ENCODE assay signal across 8 cellular contexts in genomic region chr19:40807147-40808020, GRCh38. TPM values are rescaled to one million over a fixed set of nuclear protein-coding genes. Genes with fewer than 3 reads are reported as not detected.
DNase-seq lines count a peak whose midpoint lies in the region; ATAC-seq, FAIRE-seq and TF ChIP-seq lines count a peak whose summit lies in the region.

No MANE protein-coding gene starts in this region.

- no peak for DNase-seq in heart left ventricle
- no peak for DNase-seq in cardiac septum (ENCODE audit: low spot score)
- no peak for DNase-seq in activated T-cell treated with anti-CD3 and anti-CD28 coated beads, Interleukin-2, amount 50 U/mL, for 72 hours
- peak; percentile 87 for DNase-seq in islet precursor cell
- DNase-seq in type B pancreatic cell (ENCODE audit: extremely low spot score, unreplicated experiment): no peak
- no peak for DNase-seq in NCI-H2107 (lab: John Stamatoyannopoulos, UW)
- no peak for DNase-seq in NCI-H1092 treated with DMSO at 0.1 percent for 48 hours (lab: John Stamatoyannopoulos, UW)
- DNase-seq in RCC 7860 (ENCODE audit: low spot score): no peak

- H3K27ac ChIP-seq in heart left ventricle: peak overlapping the region in 11 of 12 donors; percentile 26 to 99 (median 96)

- peaks cover 3% of the 10 kb centered on the region for H3K27me3 Mint-ChIP-seq in activated T-cell treated with anti-CD3 and anti-CD28 coated beads, Interleukin-2, amount 50 U/mL, for 72 hours (ENCODE audit: low read depth)
- no peaks in the 10 kb centered on the region for H3K27me3 Mint-ChIP-seq in type B pancreatic cell

- H3K36me3 Mint-ChIP-seq in activated T-cell treated with anti-CD3 and anti-CD28 coated beads, Interleukin-2, amount 50 U/mL, for 72 hours (ENCODE audit: insufficient read depth in 2 of 2): peaks cover 3 to 12% of the 10 kb centered on the region in 2 donors
- H3K36me3 Mint-ChIP-seq in type B pancreatic cell: peaks cover 19% of the 10 kb centered on the region

- no peak for TF ChIP-seq POLR2A in heart left ventricle (IDR thresholded peaks at IDR 0.05)

- H3K36me3 ChIP-seq in heart left ventricle: peaks cover 0 to 57% (median 28%) of the 10 kb centered on the region in 9 donors

- H3K27me3 ChIP-seq in heart left ventricle: no peaks in the 10 kb centered on the region

- H3K27ac Mint-ChIP-seq in activated T-cell treated with anti-CD3 and anti-CD28 coated beads, Interleukin-2, amount 50 U/mL, for 72 hours: peak overlapping the region; percentile 80
- peak overlapping the region; percentile 97 for H3K27ac Mint-ChIP-seq in type B pancreatic cell

- no peaks in the 10 kb centered on the region for H3K9me3 ChIP-seq in heart left ventricle

- TF ChIP-seq CTCF in heart left ventricle (IDR thresholded peaks at IDR 0.05): peak in 6 of 12 donors; percentile 1 to 19 (median 8)
- TF ChIP-seq CTCF in type B pancreatic cell (conservative IDR thresholded peaks at IDR 0.05): peak; percentile 48

- FAIRE-seq in RCC 7860 (lab: Jason Lieb, UNC): no peak

- H3K4me1 ChIP-seq in heart left ventricle: peaks cover 38 to 94% (median 80%) of the 10 kb centered on the region in 12 donors

- peaks cover 82% of the 10 kb centered on the region for H3K4me1 Mint-ChIP-seq in activated T-cell treated with anti-CD3 and anti-CD28 coated beads, Interleukin-2, amount 50 U/mL, for 72 hours (ENCODE audit: low read depth)
- H3K4me1 Mint-ChIP-seq in type B pancreatic cell (ENCODE audit: unreplicated experiment): peaks cover 61% of the 10 kb centered on the region

- 62 to 71% (median 67%) methylated on average over 16 to 18 of the region's 18 CpGs for WGBS in heart left ventricle, 4 donors

- H3K4me3 ChIP-seq in heart left ventricle: peak overlapping the region in 9 of 12 donors; percentile 1 to 38 (median 20)

- ATAC-seq in heart left ventricle: no peak
- no peak for ATAC-seq in activated T-cell treated with anti-CD3 and anti-CD28 coated beads, Interleukin-2, amount 50 U/mL, for 72 hours (replicated peaks in 1 of 2)

- H3K9me3 Mint-ChIP-seq in activated T-cell treated with anti-CD3 and anti-CD28 coated beads, Interleukin-2, amount 50 U/mL, for 72 hours: no peaks in the 10 kb centered on the region
- H3K9me3 Mint-ChIP-seq in type B pancreatic cell: no peaks in the 10 kb centered on the region

- intact Hi-C loops in heart left ventricle (cut with DNase I) (loop anchor here in 6 of 10 donors (5.0 to 10.0 kb wide), 5 partner anchors 90 to 385 kb away; partner anchors contain the start of genes COQ8B (in 2 of the 6), ITPKC (in 2 of the 6) and SERTAD1 (in 1 of the 6)), cardiac septum (cut with DNase I) (no loop called here)

- H3K4me3 Mint-ChIP-seq in activated T-cell treated with anti-CD3 and anti-CD28 coated beads, Interleukin-2, amount 50 U/mL, for 72 hours: peak overlapping the region; percentile 79 to 99
- H3K4me3 Mint-ChIP-seq in type B pancreatic cell: peak overlapping the region; percentile 86

RNA-seq across cellular contexts. Expression of gene EGLN2, which starts 8.4 kb away (rescaled TPM):
- total RNA-seq in heart left ventricle (10 to 100 TPM; 38.1 to 85.1 (median 49.2) TPM), cardiac septum (48.4 TPM), type B pancreatic cell (ENCODE audit: low replicate concordance) (83.4 and 83.8 TPM in 2 replicates)
- 10 to 100 TPM; 53.5 to 91.8 TPM for polyA plus RNA-seq in heart left ventricle
- 10 to 100 TPM; 90.5 to 91.8 TPM for total RNA-seq in activated T-cell treated with anti-CD3 and anti-CD28 coated beads, Interleukin-2, amount 50 U/mL, for 72 hours

RNA-seq across cellular contexts. Expression of gene RAB4B, which starts 29.3 kb away (rescaled TPM):
- total RNA-seq in heart left ventricle (10 to 100 TPM; 12.3 to 31.3 (median 15.0) TPM), cardiac septum (16.9 TPM), type B pancreatic cell (ENCODE audit: low replicate concordance) (10.4 and 12.4 TPM in 2 replicates)
- 10 to 100 TPM; 23.7 to 50.1 TPM for polyA plus RNA-seq in heart left ventricle
- total RNA-seq in activated T-cell treated with anti-CD3 and anti-CD28 coated beads, Interleukin-2, amount 50 U/mL, for 72 hours: 10 to 100 TPM; 44.4 to 45.7 TPM

RNA-seq across cellular contexts. Expression of gene MIA, which starts 32.1 kb away (rescaled TPM):
- total RNA-seq in heart left ventricle (1 to 10 TPM in 2 of 9 donors, under 1 TPM in 2, not detected in 5; 0.72 to 3.0 (median 0.99) TPM), cardiac septum (1.00 TPM), type B pancreatic cell (ENCODE audit: low replicate concordance) (1.7 and 3.2 TPM in 2 replicates)
- 1 to 10 TPM in 1 of 2 donors, under 1 TPM in 1; 0.99 to 1.0 TPM for polyA plus RNA-seq in heart left ventricle
- 1 to 10 TPM in 1 of 2 donors, under 1 TPM in 1; 0.97 to 1.1 TPM for total RNA-seq in activated T-cell treated with anti-CD3 and anti-CD28 coated beads, Interleukin-2, amount 50 U/mL, for 72 hours

RNA-seq across cellular contexts. Expression of gene CYP2A6, which starts 42.9 kb away (rescaled TPM):
- under 1 TPM in 1 of 9 donors, not detected in 8; 0.16 TPM for total RNA-seq in heart left ventricle
- not detected for polyA plus RNA-seq in heart left ventricle
- total RNA-seq in cardiac septum: not detected
- not detected for total RNA-seq in activated T-cell treated with anti-CD3 and anti-CD28 coated beads, Interleukin-2, amount 50 U/mL, for 72 hours
- not detected in 2 replicates for total RNA-seq in type B pancreatic cell (ENCODE audit: low replicate concordance)

RNA-seq across cellular contexts. Expression of gene SNRPA, which starts 56.4 kb away (rescaled TPM):
- 10 to 100 TPM; 22.5 to 50.2 (median 31.6) TPM for total RNA-seq in heart left ventricle
- 10 to 100 TPM; 23.5 to 32.3 TPM for polyA plus RNA-seq in heart left ventricle
- total RNA-seq in cardiac septum: 32.9 TPM
- total RNA-seq in activated T-cell treated with anti-CD3 and anti-CD28 coated beads, Interleukin-2, amount 50 U/mL, for 72 hours: 100 to 1,000 TPM; 201 to 290 TPM
- 79.6 and 130 TPM in 2 replicates for total RNA-seq in type B pancreatic cell (ENCODE audit: low replicate concordance)
